In genomic region chr5:143433680-143434079, GRCh38 we compare ENCODE assay signal across 17 cellular contexts. TPM values are rescaled to one million over a fixed set of nuclear protein-coding genes. Genes with fewer than 3 reads are reported as not detected.
DNase-seq lines count a peak whose midpoint lies in the region; ATAC-seq and TF ChIP-seq lines count a peak whose summit lies in the region.
"Had no signal": no experiment of that assay in that cellular context is flagged by ENCODE, and none has a peak within 500 bp of the region (broad histone marks: within the 10 kb centered on the region; RNA-seq: fewer than 3 reads in every experiment).

No MANE protein-coding gene starts in this region.

- no peak overlapping the region for H3K9ac ChIP-seq in HCT116 (ENCODE audit: low read length)

- H3K4me1 Mint-ChIP-seq in T-helper 1 cell treated with Interleukin-12 subunit alpha and Interleukin-12 subunit beta and Interleukin-4 antibody, amounts not matched to agents 30 μg/mL and 1 μg/mL, for 36 hours (ENCODE audit: low read depth), result peaks cover 24% of the 10 kb centered on the region
- H3K4me1 Mint-ChIP-seq in activated T-cell treated with anti-CD3 and anti-CD28 coated beads, Interleukin-2, amount 50 U/mL, for 72 hours (ENCODE audit: low read depth), result peaks cover 79% of the 10 kb centered on the region
- H3K4me1 Mint-ChIP-seq in naive thymus-derived CD8-positive, alpha-beta T cell, result peaks cover 36 to 70% (median 61%) of the 10 kb centered on the region in 4 donors

- H3K79me2 ChIP-seq in HCT116 (ENCODE audit: insufficient read depth, low read length), result no peaks in the 10 kb centered on the region

- intact Hi-C loops in HCT116 (cut with micrococcal nuclease), result no loop called here

- H3K27me3 Mint-ChIP-seq in T-helper 1 cell treated with Interleukin-12 subunit alpha and Interleukin-12 subunit beta and Interleukin-4 antibody, amounts not matched to agents 30 μg/mL and 1 μg/mL, for 36 hours (ENCODE audit: low read depth), result peaks cover 9% of the 10 kb centered on the region
- no peaks in the 10 kb centered on the region for H3K27me3 Mint-ChIP-seq in activated T-cell treated with anti-CD3 and anti-CD28 coated beads, Interleukin-2, amount 50 U/mL, for 72 hours (ENCODE audit: low read depth)
- H3K27me3 Mint-ChIP-seq in naive thymus-derived CD8-positive, alpha-beta T cell, result no peaks in the 10 kb centered on the region

- in situ Hi-C loops in G401 (cut with HindIII; ENCODE audit: low sequenced_read_pairs), result no loop called here

- H3K36me3 ChIP-seq in HCT116 (ENCODE audit: control insufficient read depth in 1 of 2, insufficient read depth in 2 of 2, low read length in 2 of 2), result no peaks in the 10 kb centered on the region
- H3K36me3 ChIP-seq: cardiac muscle cell, thoracic aorta, WERI-Rb-1 had no signal

- H3K36me3 Mint-ChIP-seq in T-helper 1 cell treated with Interleukin-12 subunit alpha and Interleukin-12 subunit beta and Interleukin-4 antibody, amounts not matched to agents 30 μg/mL and 1 μg/mL, for 36 hours (ENCODE audit: low read depth), result no peaks in the 10 kb centered on the region
- H3K36me3 Mint-ChIP-seq in activated T-cell treated with anti-CD3 and anti-CD28 coated beads, Interleukin-2, amount 50 U/mL, for 72 hours (ENCODE audit: insufficient read depth in 2 of 2), result peaks cover 0 to 2% of the 10 kb centered on the region in 2 donors
- H3K36me3 Mint-ChIP-seq in naive thymus-derived CD8-positive, alpha-beta T cell, result no peaks in the 10 kb centered on the region

- ATAC-seq in HCT116, result 0 out of 2 replicates have a peak, but pooled peaks have one; percentile 11
- ATAC-seq in activated T-cell treated with anti-CD3 and anti-CD28 coated beads, Interleukin-2, amount 50 U/mL, for 72 hours (replicated peaks in 1 of 2), result no peak
- no peak for ATAC-seq in naive thymus-derived CD8-positive, alpha-beta T cell
- no peak for ATAC-seq in GM18502 (IDR thresholded peaks at IDR 0.05; ENCODE audit: poor library complexity, unreplicated experiment)

- no peaks in the 10 kb centered on the region for H4K20me1 ChIP-seq in HCT116 (ENCODE audit: insufficient read depth)

- no peaks in the 10 kb centered on the region for H3K9me3 Mint-ChIP-seq in T-helper 1 cell treated with Interleukin-12 subunit alpha and Interleukin-12 subunit beta and Interleukin-4 antibody, amounts not matched to agents 30 μg/mL and 1 μg/mL, for 36 hours
- no peaks in the 10 kb centered on the region for H3K9me3 Mint-ChIP-seq in activated T-cell treated with anti-CD3 and anti-CD28 coated beads, Interleukin-2, amount 50 U/mL, for 72 hours
- H3K9me3 Mint-ChIP-seq in naive thymus-derived CD8-positive, alpha-beta T cell, result no peaks in the 10 kb centered on the region
- H3K9me3 Mint-ChIP-seq: endodermal cell had no signal

- H3K9me2 ChIP-seq in HCT116 (ENCODE audit: insufficient read depth), result no peaks in the 10 kb centered on the region

- H3K27ac ChIP-seq in HCT116 (ENCODE audit: low read depth, low read length), result no peak overlapping the region
- H3K27ac ChIP-seq: cardiac muscle cell, thoracic aorta, WERI-Rb-1 had no signal

- no peak for TF ChIP-seq CTCF in HCT116 (IDR thresholded peaks at IDR 0.05 in 2 of 3, conservative IDR thresholded peaks at IDR 0.05 in 1 of 3; ENCODE audit: borderline replicate concordance in 1 of 3, insufficient read depth in 1 of 3, low read depth in 2 of 3, low read length in 2 of 3)

- H2AFZ ChIP-seq in HCT116 (ENCODE audit: low read depth, low read length, poor library complexity, severe bottlenecking), result no peak overlapping the region

- no peaks in the 10 kb centered on the region for H3K4me1 ChIP-seq in HCT116 (ENCODE audit: control insufficient read depth in 1 of 2, insufficient read depth in 2 of 2, low read length in 2 of 2)

- POLR2A ChIA-PET in HCT116 (lab: Charles Lee), result no interaction called here
- POLR2A ChIA-PET in naive thymus-derived CD8-positive, alpha-beta T cell (lab: Charles Lee), result interaction anchor here (0.7 to 7.8 kb wide), 6 partner anchors 22 to 1116 kb away, joined by 3 to 190 read pairs (median 5); partner anchors contain the start of gene NR3C1

- DNase-seq in T-helper 1 cell, result no peak
- DNase-seq in HCT116 (ENCODE audit: low read depth, low spot score), result no peak
- DNase-seq in activated T-cell treated with anti-CD3 and anti-CD28 coated beads, Interleukin-2, amount 50 U/mL, for 72 hours, result no peak
- DNase-seq in naive thymus-derived CD8-positive, alpha-beta T cell, result peak in 1 of 10 donors; percentile 1
- no peak for DNase-seq in G401 (ENCODE audit: low spot score)
- no peak for DNase-seq in OCI-M1 (lab: John Stamatoyannopoulos, UW)
- DNase-seq: endodermal cell, foreskin melanocyte, mesendoderm, NCI-H2029 treated with DMSO at 0.1 percent for 48 hours, SIG-M5, WERI-Rb-1 had no signal

- no TSS peak for BruUV-seq in HCT116 (replicated peaks; lab: Mats Ljungman, UMichigan)

- no peak for TF ChIP-seq RAD21 in HCT116 (IDR thresholded peaks at IDR 0.05; ENCODE audit: low read depth)

- peak overlapping the region; percentile 24 for H3K27ac Mint-ChIP-seq in T-helper 1 cell treated with Interleukin-12 subunit alpha and Interleukin-12 subunit beta and Interleukin-4 antibody, amounts not matched to agents 30 μg/mL and 1 μg/mL, for 36 hours
- peak overlapping the region; percentile 93 for H3K27ac Mint-ChIP-seq in activated T-cell treated with anti-CD3 and anti-CD28 coated beads, Interleukin-2, amount 50 U/mL, for 72 hours
- H3K27ac Mint-ChIP-seq in naive thymus-derived CD8-positive, alpha-beta T cell, result peak overlapping the region; percentile 96 to 99 (median 98)
- H3K27ac Mint-ChIP-seq: endodermal cell had no signal

- peak overlapping the region; percentile 27 for H3K4me3 Mint-ChIP-seq in T-helper 1 cell treated with Interleukin-12 subunit alpha and Interleukin-12 subunit beta and Interleukin-4 antibody, amounts not matched to agents 30 μg/mL and 1 μg/mL, for 36 hours
- H3K4me3 Mint-ChIP-seq in activated T-cell treated with anti-CD3 and anti-CD28 coated beads, Interleukin-2, amount 50 U/mL, for 72 hours, result peak overlapping the region; percentile 91 to 95
- peak overlapping the region; percentile 92 to 98 (median 95) for H3K4me3 Mint-ChIP-seq in naive thymus-derived CD8-positive, alpha-beta T cell
- H3K4me3 Mint-ChIP-seq: endodermal cell had no signal

- no peak overlapping the region for H3K4me3 ChIP-seq in HCT116 (replicated peaks in 1 of 2; ENCODE audit: low read depth in 1 of 2, low read length in 2 of 2)
- H3K4me3 ChIP-seq: cardiac muscle cell, smooth muscle cell, thoracic aorta had no signal

- H3K9me3 ChIP-seq in HCT116 (ENCODE audit: control insufficient read depth in 1 of 2, insufficient read depth in 1 of 2, low read depth in 1 of 2, low read length in 2 of 2), result no peaks in the 10 kb centered on the region
- H3K9me3 ChIP-seq: thoracic aorta had no signal

- CTCF ChIA-PET in HCT116 (lab: Charles Lee), result no interaction called here

- RAD21 ChIA-PET in HCT116 (lab: Charles Lee; ENCODE audit: low non-redundant PET in 1 of 2, low total read pairs in 2 of 2, uncharacterized antibody in 2 of 2, unreplicated experiment in 2 of 2), result no interaction called here

- no peak for TF ChIP-seq POLR2A in HCT116 (IDR thresholded peaks at IDR 0.05; ENCODE audit: borderline replicate concordance, extremely low read depth, insufficient read depth, insufficient read length)

- no peak overlapping the region for H3K4me2 ChIP-seq in HCT116 (ENCODE audit: low read length)
- H3K4me2 ChIP-seq: smooth muscle cell had no signal

- no peaks in the 10 kb centered on the region for H3K27me3 ChIP-seq in HCT116 (ENCODE audit: insufficient read depth, low read length)
- H3K27me3 ChIP-seq: cardiac muscle cell had no signal

TF ChIP-seq in HCT116, 20 proteins besides CTCF, POLR2A, EP300 and RAD21 (continues in another document):
- TF ChIP-seq SP1 (IDR thresholded peaks at IDR 0.05; ENCODE audit: low read depth) (no peak), ELF1 (IDR thresholded peaks at IDR 0.05; ENCODE audit: borderline replicate concordance, low read depth) (no peak), ZFX (IDR thresholded peaks at IDR 0.05) (no peak), YY1 (IDR thresholded peaks at IDR 0.05; ENCODE audit: extremely low read depth, insufficient replicate concordance, low read depth, low read length) (no peak), JUND (IDR thresholded peaks at IDR 0.05) (no peak), ZBTB33 (IDR thresholded peaks at IDR 0.05; ENCODE audit: extremely low read depth, insufficient replicate concordance, low read length) (no peak), MAX (IDR thresholded peaks at IDR 0.05) (no peak), EZH2 (IDR thresholded peaks at IDR 0.05) (no peak), EZH2phosphoT487 (IDR thresholded peaks at IDR 0.05; ENCODE audit: borderline replicate concordance) (no peak), FOSL1 (IDR thresholded peaks at IDR 0.05; ENCODE audit: low read depth) (no peak), EGR1 (IDR thresholded peaks at IDR 0.05; ENCODE audit: low read depth) (no peak), ATF3 (IDR thresholded peaks at IDR 0.05) (no peak), SRF (IDR thresholded peaks at IDR 0.05; ENCODE audit: low read depth) (no peak)

RNA-seq across cellular contexts. Expression of gene NR3C1, which starts 30.2 kb away (rescaled TPM):
- 16.0 TPM for total RNA-seq in HCT116 (2021; ENCODE audit: unreplicated experiment)
- polyA plus RNA-seq in HCT116 (2012), result 2.6 and 3.7 TPM in 2 replicates
- 100 to 1,000 TPM in 1 of 2 donors, 10 to 100 TPM in 1; 93.5 to 104 TPM for total RNA-seq in activated T-cell treated with anti-CD3 and anti-CD28 coated beads, Interleukin-2, amount 50 U/mL, for 72 hours
- total RNA-seq in naive thymus-derived CD8-positive, alpha-beta T cell, result 100 to 1,000 TPM; 131 to 133 TPM
- 10 to 100 TPM; 60.2 to 83.9 (median 67.1) TPM for polyA plus RNA-seq in naive thymus-derived CD8-positive, alpha-beta T cell
- total RNA-seq in G401 (2014; rRNA removed; shearing (Covaris generic)), result not detected in 2 replicates

Comparison
In these comparisons a context has a peak if more than half of its experiments do, and no peak if none do; other contexts are left out.
1. H3K27ac Mint-ChIP-seq: peak in every context shown above with its lines; median percentile 98 in naive thymus-derived CD8-positive, alpha-beta T cell; 93 in activated T-cell treated with anti-CD3 and anti-CD28 coated beads, Interleukin-2, amount 50 U/mL, for 72 hours; 24 in T-helper 1 cell treated with Interleukin-12 subunit alpha and Interleukin-12 subunit beta and Interleukin-4 antibody, amounts not matched to agents 30 μg/mL and 1 μg/mL, for 36 hours.
2. H3K4me3 Mint-ChIP-seq: peak in every context shown above with its lines; median percentile 95 in naive thymus-derived CD8-positive, alpha-beta T cell; 93 in activated T-cell treated with anti-CD3 and anti-CD28 coated beads, Interleukin-2, amount 50 U/mL, for 72 hours; 27 in T-helper 1 cell treated with Interleukin-12 subunit alpha and Interleukin-12 subunit beta and Interleukin-4 antibody, amounts not matched to agents 30 μg/mL and 1 μg/mL, for 36 hours.
3. RNA of gene NR3C1, which starts 30.2 kb away (total RNA-seq): 131 to 133 TPM in naive thymus-derived CD8-positive, alpha-beta T cell, 93.5 to 104 TPM in activated T-cell treated with anti-CD3 and anti-CD28 coated beads, Interleukin-2, amount 50 U/mL, for 72 hours and 16.0 TPM in HCT116 (single experiment); not detected in G401; every median in the first group is over 10 times any median in the second.